22 cellular contexts compared by ENCODE assay signal in the genomic region with DNA sequence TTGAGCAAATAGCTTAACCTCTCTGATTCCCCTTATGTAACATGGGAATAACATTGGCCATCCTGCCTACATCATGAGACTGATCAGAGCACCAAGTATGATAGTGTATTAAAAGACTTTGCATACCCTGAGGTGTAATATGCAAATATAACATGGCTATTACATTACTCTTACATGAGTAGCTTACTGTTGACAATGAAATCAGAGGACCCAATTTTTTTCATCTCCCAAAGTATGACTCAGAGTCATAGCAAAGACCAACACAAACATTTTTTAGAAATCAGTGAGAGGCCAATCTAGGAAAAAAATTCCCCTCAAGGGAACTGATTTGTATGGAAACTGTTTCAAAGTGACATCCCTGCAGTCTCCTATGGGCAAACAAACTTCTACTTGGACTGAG. TPM values are rescaled to one million over a fixed set of nuclear protein-coding genes. Genes with fewer than 3 reads are reported as not detected.
DNase-seq lines count a peak whose midpoint lies in the region; ATAC-seq and TF ChIP-seq lines count a peak whose summit lies in the region.
"Had no signal": no experiment of that assay in that cellular context is flagged by ENCODE, and none has a peak within 500 bp of the region (broad histone marks: within the 10 kb centered on the region; RNA-seq: fewer than 3 reads in every experiment).

No MANE protein-coding gene starts in this region.

- TF ChIP-seq CTCF in epithelial cell of esophagus (IDR thresholded peaks at IDR 0.05; ENCODE audit: insufficient read depth, low read depth, low read length, missing control alignments) = no peak

- peaks cover 3% of the 10 kb centered on the region for H3K9me3 Mint-ChIP-seq in activated CD4-positive, alpha-beta memory T cell treated with anti-CD3 and anti-CD28 coated beads, Interleukin-2, amount 10 ng/mL, durations not matched to agents 7 days and 5 days

- CTCF ChIA-PET in activated CD4-positive, alpha-beta memory T cell treated with anti-CD3 and anti-CD28 coated beads, Interleukin-2, amount 10 ng/mL, durations not matched to agents 7 days and 5 days (lab: Charles Lee) = interaction anchor here (1.0 kb wide), 1 partner anchor 17 kb away, joined by 3 read pairs; no protein-coding TSS in a partner anchor

- POLR2A ChIA-PET in activated CD4-positive, alpha-beta memory T cell treated with anti-CD3 and anti-CD28 coated beads, Interleukin-2, amount 10 ng/mL, durations not matched to agents 7 days and 5 days (lab: Charles Lee) = no interaction called here

- DNase-seq in HCEC 1CT (peak; percentile 3), RPMI7951 (ENCODE audit: low read depth) (peak; percentile 39), epithelial cell of esophagus (ENCODE audit: low read depth) (peak; percentile 48), iris pigment epithelial cell (ENCODE audit: low read depth) (peak; percentile 22), DMS 273 (lab: John Stamatoyannopoulos, UW; ENCODE audit: unreplicated experiment) (no peak), NCI-H2227 treated with DMSO at 0.1 percent for 48 hours (lab: John Stamatoyannopoulos, UW) (no peak)
- no peak for DNase-seq in activated CD4-positive, alpha-beta memory T cell treated with anti-CD3 and anti-CD28 coated beads, Interleukin-2, amount 10 ng/mL, durations not matched to agents 7 days and 5 days
- DNase-seq: activated CD4-positive, alpha-beta T cell treated with anti-CD3 and anti-CD28 coated beads, Interleukin-2, amount 50 U/mL, for 4 hours; activated effector memory CD4-positive, alpha-beta T cell treated with anti-CD3 and anti-CD28 coated beads, Interleukin-2, amount 50 U/mL, for 16 hours; dermis blood vessel endothelial cell; NCI-H1417; NK-92 treated with Interleukin-12 subunit alpha and Interleukin-12 subunit beta, amount 100 ng/mL, for 24 hours; nucleus accumbens; small intestine; T-helper 9 cell; testis had no signal

- H3K4me3 Mint-ChIP-seq in activated CD4-positive, alpha-beta memory T cell treated with anti-CD3 and anti-CD28 coated beads, Interleukin-2, amount 10 ng/mL, durations not matched to agents 7 days and 5 days = no peak overlapping the region
- H3K4me3 Mint-ChIP-seq: CD14-positive monocyte; stimulated activated memory B cell treated with anti-CD40 and anti-IgM and Interleukin-4, amounts not matched to agents 10 μg/mL and 1 μg/mL and 100 μg/mL, for 72 hours; WTC11 had no signal

- no peak overlapping the region for H3K4me3 ChIP-seq in epithelial cell of esophagus (ENCODE audit: low read length)
- H3K4me3 ChIP-seq: cardiac muscle cell, testis had no signal

- peaks cover 2% of the 10 kb centered on the region for H3K4me1 Mint-ChIP-seq in activated CD4-positive, alpha-beta memory T cell treated with anti-CD3 and anti-CD28 coated beads, Interleukin-2, amount 10 ng/mL, durations not matched to agents 7 days and 5 days
- H3K4me1 Mint-ChIP-seq: CD14-positive monocyte had no signal

- H3K36me3 Mint-ChIP-seq in activated CD4-positive, alpha-beta memory T cell treated with anti-CD3 and anti-CD28 coated beads, Interleukin-2, amount 10 ng/mL, durations not matched to agents 7 days and 5 days (ENCODE audit: low read depth) = no peaks in the 10 kb centered on the region
- H3K36me3 Mint-ChIP-seq: CD14-positive monocyte, WTC11 had no signal

- H3K27ac Mint-ChIP-seq in activated CD4-positive, alpha-beta memory T cell treated with anti-CD3 and anti-CD28 coated beads, Interleukin-2, amount 10 ng/mL, durations not matched to agents 7 days and 5 days = no peak overlapping the region
- H3K27ac Mint-ChIP-seq: CD14-positive monocyte; stimulated activated memory B cell treated with anti-CD40 and anti-IgM and Interleukin-4, amounts not matched to agents 10 μg/mL and 1 μg/mL and 100 μg/mL, for 72 hours; WTC11 had no signal

- no peaks in the 10 kb centered on the region for H3K27me3 Mint-ChIP-seq in activated CD4-positive, alpha-beta memory T cell treated with anti-CD3 and anti-CD28 coated beads, Interleukin-2, amount 10 ng/mL, durations not matched to agents 7 days and 5 days
- H3K27me3 Mint-ChIP-seq: stimulated activated memory B cell treated with anti-CD40 and anti-IgM and Interleukin-4, amounts not matched to agents 10 μg/mL and 1 μg/mL and 100 μg/mL, for 72 hours had no signal

- no peak for ATAC-seq in GM19463 (IDR thresholded peaks at IDR 0.05; ENCODE audit: unreplicated experiment)
- ATAC-seq: HepG2; stimulated activated memory B cell treated with anti-CD40 and anti-IgM and Interleukin-4, amounts not matched to agents 10 μg/mL and 1 μg/mL and 100 μg/mL, for 72 hours; WTC11 had no signal

RNA-seq across cellular contexts. Expression of a gene that starts 47.0 kb away (rescaled TPM):
- 7.1 and 7.6 TPM in 2 replicates for total RNA-seq in RPMI7951 (2014; rRNA removed; shearing (Covaris generic))
- total RNA-seq in activated CD4-positive, alpha-beta memory T cell treated with anti-CD3 and anti-CD28 coated beads, Interleukin-2, amount 10 ng/mL, durations not matched to agents 7 days and 5 days = 10 to 100 TPM; 36.5 to 37.1 TPM
- total RNA-seq: cardiac muscle cell, WTC11 had no signal

Comparison
In these comparisons a context has a peak if more than half of its experiments do, and no peak if none do; other contexts are left out.
1. DNase-seq: peak in HCEC 1CT (single experiment), RPMI7951 (single experiment), epithelial cell of esophagus (single experiment) and iris pigment epithelial cell (single experiment); none in activated CD4-positive, alpha-beta memory T cell treated with anti-CD3 and anti-CD28 coated beads, Interleukin-2, amount 10 ng/mL, durations not matched to agents 7 days and 5 days (single experiment), DMS 273 (single experiment) and NCI-H2227 treated with DMSO at 0.1 percent for 48 hours (single experiment).